ENCODE assay signal across 19 cellular contexts in genomic region chr20:37564016-37564387, GRCh38. TPM values are rescaled to one million over a fixed set of nuclear protein-coding genes. Genes with fewer than 3 reads are reported as not detected.
DNase-seq lines count a peak whose midpoint lies in the region; ATAC-seq, FAIRE-seq and TF ChIP-seq lines count a peak whose summit lies in the region.
"Had no signal": no experiment of that assay in that cellular context is flagged by ENCODE, and none has a peak within 500 bp of the region (broad histone marks: within the 10 kb centered on the region; RNA-seq: fewer than 3 reads in every experiment).

No MANE protein-coding gene starts in this region.

- H2BK15ac ChIP-seq in mesendoderm (replicated peaks; ENCODE audit: low read depth): no peak overlapping the region

- no peaks in the 10 kb centered on the region for H4K20me1 ChIP-seq in HepG2 (ENCODE audit: insufficient read depth, low read length)

- no peak overlapping the region for H2BK120ac ChIP-seq in mesendoderm (ENCODE audit: low read depth, low read length)

- TF ChIP-seq EP300 in HepG2 (IDR thresholded peaks at IDR 0.05; ENCODE audit: low read depth in 2 of 2, low read length in 2 of 2) (no peak), HepG2 (CRISPR knock-in tag; IDR thresholded peaks at IDR 0.05; ENCODE audit: borderline replicate concordance) (no peak)

- ATAC-seq in HepG2 (peak; percentile 49), right lobe of liver (no peak), RWPE2 (ENCODE audit: low read depth) (peak; percentile 2; the same call in 1 of the 3 replicates), HG02678 (IDR thresholded peaks at IDR 0.05; ENCODE audit: unreplicated experiment) (no peak)
- ATAC-seq in naive thymus-derived CD4-positive, alpha-beta T cell: no peak

- TF ChIP-seq POLR2A in HepG2 (IDR thresholded peaks at IDR 0.05; ENCODE audit: insufficient read depth in 1 of 2, low read depth in 2 of 2, low read length in 2 of 2) (no peak), right lobe of liver (IDR thresholded peaks at IDR 0.05) (no peak)

- intact Hi-C loops in HepG2 (cut with micrococcal nuclease; ENCODE audit: unreplicated experiment): loop anchor here (10.0 kb wide), 1 partner anchor 331 kb away; no protein-coding TSS in a partner anchor
- intact Hi-C loops in right lobe of liver (cut with DNase I): no loop called here
- intact Hi-C loops in naive thymus-derived CD4-positive, alpha-beta T cell (cut with micrococcal nuclease): loop anchor here in 1 of 2 donors (1.0 kb wide), 1 partner anchor 658 kb away; no protein-coding TSS in a partner anchor

- peaks cover 38 to 43% (median 41%) of the 10 kb centered on the region in 5 donors for H3K27me3 Mint-ChIP-seq in naive thymus-derived CD4-positive, alpha-beta T cell

- H3K9me3 Mint-ChIP-seq in naive thymus-derived CD4-positive, alpha-beta T cell: peaks cover 0 to 2% (median 0%) of the 10 kb centered on the region in 11 donors
- H3K9me3 Mint-ChIP-seq: activated naive CD4-positive, alpha-beta T cell treated with anti-CD3 and anti-CD28 coated beads, Interleukin-2, amount 50 U/mL, for 24 hours; activated T-cell treated with anti-CD3 and anti-CD28 coated beads, Interleukin-2, amount 50 U/mL, for 4 hours; CD4-positive, alpha-beta T cell; mesothelial cell of epicardium had no signal

- no peak overlapping the region for H3K27ac ChIP-seq in HepG2 (ENCODE audit: extremely low read length, insufficient read depth, low read length)
- no peak overlapping the region for H3K27ac ChIP-seq in right lobe of liver
- H3K27ac ChIP-seq in RWPE2 (ENCODE audit: poor library complexity, severe bottlenecking): no peak overlapping the region
- no peak overlapping the region for H3K27ac ChIP-seq in mesendoderm (ENCODE audit: low read depth, low read length)
- no peak overlapping the region for H3K27ac ChIP-seq in naive thymus-derived CD4-positive, alpha-beta T cell (ENCODE audit: low read depth, low read length)
- H3K27ac ChIP-seq: esophagus squamous epithelium, neutrophil, uterus had no signal

- H3K18ac ChIP-seq in mesendoderm (ENCODE audit: low read length): no peak overlapping the region

- no peaks in the 10 kb centered on the region for H3K79me1 ChIP-seq in mesendoderm (ENCODE audit: low read length)

- no TSS peak for BruUV-seq in HepG2 (replicated peaks; lab: Mats Ljungman, UMichigan)

- no peak for DNase-seq in HepG2 (ENCODE audit: low spot score)
- DNase-seq in right lobe of liver: no peak
- no peak for DNase-seq in RWPE2 (ENCODE audit: low spot score)
- no peak for DNase-seq in mesendoderm
- DNase-seq in naive thymus-derived CD4-positive, alpha-beta T cell: no peak
- DNase-seq in activated CD4-positive, alpha-beta T cell treated with anti-CD3 and anti-CD28 coated beads, Interleukin-2, amount 50 U/mL, for 48 hours: no peak
- DNase-seq in SHP77 (lab: John Stamatoyannopoulos, UW): no peak
- DNase-seq: effector CD8-positive, alpha-beta T cell; esophagus squamous epithelium; GF-D8 had no signal

- no peak for TF ChIP-seq RAD21 in HepG2 (CRISPR knock-in tag; IDR thresholded peaks at IDR 0.05)

- H3K79me2 ChIP-seq in HepG2 (ENCODE audit: insufficient read depth, low read length) (no peaks in the 10 kb centered on the region), mesendoderm (ENCODE audit: control insufficient read depth, insufficient read depth, low read length) (no peaks in the 10 kb centered on the region)

- H3K56ac ChIP-seq in mesendoderm (ENCODE audit: low read length): peak overlapping the region; percentile 60

- peaks cover 33% of the 10 kb centered on the region for H3K4me1 ChIP-seq in HepG2 (ENCODE audit: insufficient read depth, low read length)
- no peaks in the 10 kb centered on the region for H3K4me1 ChIP-seq in right lobe of liver
- H3K4me1 ChIP-seq in RWPE2 (ENCODE audit: insufficient read depth, poor library complexity, severe bottlenecking): no peaks in the 10 kb centered on the region
- peaks cover 10% of the 10 kb centered on the region for H3K4me1 ChIP-seq in mesendoderm (ENCODE audit: control insufficient read depth, low read depth, low read length)
- no peaks in the 10 kb centered on the region for H3K4me1 ChIP-seq in naive thymus-derived CD4-positive, alpha-beta T cell (ENCODE audit: control insufficient read depth in 2 of 2, insufficient read depth in 2 of 2, low read length in 2 of 2)
- H3K4me1 ChIP-seq: uterus had no signal

- H3K9ac ChIP-seq in HepG2 (ENCODE audit: insufficient read depth, low read depth, low read length) (no peak overlapping the region), mesendoderm (ENCODE audit: low read length) (no peak overlapping the region)
- H3K9ac ChIP-seq: SK-N-SH had no signal

- H3K36me3 ChIP-seq in HepG2 (replicated peaks in 1 of 2; ENCODE audit: control insufficient read depth in 1 of 2, insufficient read depth in 2 of 2, low read length in 2 of 2): no peaks in the 10 kb centered on the region
- no peaks in the 10 kb centered on the region for H3K36me3 ChIP-seq in right lobe of liver
- H3K36me3 ChIP-seq in RWPE2 (ENCODE audit: low read depth): no peaks in the 10 kb centered on the region
- no peaks in the 10 kb centered on the region for H3K36me3 ChIP-seq in mesendoderm (ENCODE audit: control insufficient read depth, insufficient read depth, low read length)
- H3K36me3 ChIP-seq in naive thymus-derived CD4-positive, alpha-beta T cell (ENCODE audit: control insufficient read depth in 2 of 3, insufficient read depth in 3 of 3, low read length in 3 of 3): no peaks in the 10 kb centered on the region
- H3K36me3 ChIP-seq: esophagus squamous epithelium, neutrophil, uterus had no signal

- H3K9me3 ChIP-seq in HepG2 (ENCODE audit: low read length) (no peaks in the 10 kb centered on the region), right lobe of liver (no peaks in the 10 kb centered on the region), RWPE2 (ENCODE audit: severe bottlenecking) (no peaks in the 10 kb centered on the region)
- no peaks in the 10 kb centered on the region for H3K9me3 ChIP-seq in naive thymus-derived CD4-positive, alpha-beta T cell (ENCODE audit: control insufficient read depth in 2 of 3, low read length in 3 of 3)
- H3K9me3 ChIP-seq: esophagus squamous epithelium, neutrophil, SK-N-SH, uterus had no signal

- CTCF ChIA-PET in HepG2 (lab: Yijun Ruan, JAX; ENCODE audit: low intra/inter-chr PET ratio, low total read pairs): interaction anchor here (0.9 to 2.4 kb wide), 3 partner anchors 194 to 429 kb away, joined by 3 to 13 read pairs (median 4); partner anchors contain the start of gene VSTM2L
- CTCF ChIA-PET in naive thymus-derived CD4-positive, alpha-beta T cell (lab: Charles Lee): interaction anchor here (1.5 kb wide), 1 partner anchor 10 kb away, joined by 4 read pairs; no protein-coding TSS in a partner anchor

- no peak overlapping the region for H3K4me3 Mint-ChIP-seq in naive thymus-derived CD4-positive, alpha-beta T cell
- H3K4me3 Mint-ChIP-seq: activated naive CD4-positive, alpha-beta T cell treated with anti-CD3 and anti-CD28 coated beads, Interleukin-2, amount 50 U/mL, for 24 hours; activated T-cell treated with anti-CD3 and anti-CD28 coated beads, Interleukin-2, amount 50 U/mL, for 4 hours; CD4-positive, alpha-beta T cell; mesothelial cell of epicardium had no signal

- H3K23ac ChIP-seq in mesendoderm (ENCODE audit: low read length): no peak overlapping the region

- no peak overlapping the region for H3K27ac Mint-ChIP-seq in naive thymus-derived CD4-positive, alpha-beta T cell
- H3K27ac Mint-ChIP-seq: activated naive CD4-positive, alpha-beta T cell treated with anti-CD3 and anti-CD28 coated beads, Interleukin-2, amount 50 U/mL, for 24 hours; CD4-positive, alpha-beta T cell; mesothelial cell of epicardium had no signal

- H3K4me2 ChIP-seq in HepG2 (ENCODE audit: low read depth, low read length) (peak overlapping the region; percentile 70), mesendoderm (ENCODE audit: low read length) (no peak overlapping the region)
- H3K4me2 ChIP-seq: SK-N-SH had no signal

- no peak overlapping the region for H2AFZ ChIP-seq in HepG2 (ENCODE audit: low read length)

- WGBS in HepG2 (ENCODE audit: low lambda C conversion rate): 8% methylated on average over 19 of the region's 19 CpGs
- 48% methylated on average over 5 of the region's 19 CpGs for WGBS in right lobe of liver (ENCODE audit: insufficient coverage, low coverage, low lambda C conversion rate, missing lambda C conversion rate)
- WGBS in mesendoderm (ENCODE audit: extremely low coverage, insufficient coverage, low lambda C conversion rate): no CpG with 5 or more reads among the region's 19 CpGs

- H3K36me3 Mint-ChIP-seq in naive thymus-derived CD4-positive, alpha-beta T cell: no peaks in the 10 kb centered on the region
- H3K36me3 Mint-ChIP-seq: activated naive CD4-positive, alpha-beta T cell treated with anti-CD3 and anti-CD28 coated beads, Interleukin-2, amount 50 U/mL, for 24 hours; mesothelial cell of epicardium had no signal

- POLR2A ChIA-PET in HepG2 (lab: Yijun Ruan, JAX): no interaction called here
- POLR2A ChIA-PET in naive thymus-derived CD4-positive, alpha-beta T cell (lab: Charles Lee): no interaction called here

- H2BK5ac ChIP-seq in mesendoderm (ENCODE audit: low read length): no peak overlapping the region

- H3K4me3 ChIP-seq in HepG2 (replicated peaks in 1 of 3; ENCODE audit: insufficient read depth in 1 of 3, low read depth in 2 of 3, low read length in 3 of 3) (peak overlapping the region in 2 of 3 experiments; percentile 12 to 50; a peak in 2 of 6 replicates), right lobe of liver (no peak overlapping the region), RWPE2 (ENCODE audit: severe bottlenecking) (no peak overlapping the region), mesendoderm (ENCODE audit: low read length) (no peak overlapping the region)
- H3K4me3 ChIP-seq in naive thymus-derived CD4-positive, alpha-beta T cell (ENCODE audit: low read length): no peak overlapping the region
- H3K4me3 ChIP-seq: uterus had no signal

- H2AK5ac ChIP-seq in mesendoderm (ENCODE audit: low read length): no peak overlapping the region

- H3K27me3 ChIP-seq in HepG2 (ENCODE audit: control insufficient read depth in 1 of 2, insufficient read depth in 2 of 2, low read length in 2 of 2) (peaks cover 6 to 61% of the 10 kb centered on the region in 2 experiments; a peak in 4 of 5 replicates), right lobe of liver (no peaks in the 10 kb centered on the region), RWPE2 (ENCODE audit: insufficient read depth, poor library complexity, severe bottlenecking) (peaks cover 23% of the 10 kb centered on the region), mesendoderm (ENCODE audit: insufficient read depth, low read length, poor library complexity) (no peaks in the 10 kb centered on the region)
- H3K27me3 ChIP-seq in naive thymus-derived CD4-positive, alpha-beta T cell (ENCODE audit: control insufficient read depth in 2 of 2, insufficient read depth in 2 of 2, low read length in 2 of 2): no peaks in the 10 kb centered on the region

- no peak for FAIRE-seq in HepG2 (lab: Jason Lieb, UNC)

- H4K8ac ChIP-seq in mesendoderm (ENCODE audit: low read depth, low read length): no peak overlapping the region

- H3K4ac ChIP-seq in mesendoderm (ENCODE audit: low read depth, low read length): no peak overlapping the region

- H4K5ac ChIP-seq in mesendoderm (ENCODE audit: low read length): no peak overlapping the region

- peaks cover 0 to 9% (median 3%) of the 10 kb centered on the region in 7 donors for H3K4me1 Mint-ChIP-seq in naive thymus-derived CD4-positive, alpha-beta T cell

- TF ChIP-seq CTCF in HepG2 (CRISPR knock-in tag; IDR thresholded peaks at IDR 0.05) (no peak), right lobe of liver (IDR thresholded peaks at IDR 0.05) (no peak), RWPE2 (IDR thresholded peaks at IDR 0.05; ENCODE audit: poor library complexity, severe bottlenecking) (no peak)

- in situ Hi-C loops in HepG2 (cut with HindIII; ENCODE audit: extremely low pct_ligation_motif_present, low pct_unique_long_range_greater_than_20kb): loop anchor here (25.0 kb wide), 1 partner anchor 648 kb away; no protein-coding TSS in a partner anchor

RNA-seq across cellular contexts. Expression of gene BLCAP, which starts 36.3 kb away (rescaled TPM):
- total RNA-seq in HepG2 (2016; rRNA removed; fragmentation: Illumina TruSeq; extraction: Trizol): 34.9 and 52.4 TPM in 2 replicates
- 17.2 and 22.5 TPM in 2 replicates for total RNA-seq in HepG2 (2016; cell fraction: cytosol; rRNA removed; fragmentation: Illumina TruSeq; extraction: Trizol; ENCODE audit: low read depth)
- 38.0 and 49.3 TPM in 2 replicates for total RNA-seq in HepG2 (2016; cell fraction: insoluble cytoplasmic fraction; rRNA removed; fragmentation: Illumina TruSeq; extraction: Trizol)
- 51.0 and 56.2 TPM in 2 replicates for total RNA-seq in HepG2 (2016; cell fraction: membrane; rRNA removed; fragmentation: Illumina TruSeq; extraction: Trizol)
- total RNA-seq in HepG2 (2016; cell fraction: nucleus; rRNA removed; fragmentation: Illumina TruSeq; extraction: Trizol): 51.2 and 62.7 TPM in 2 replicates
- 86.8 and 87.3 TPM in 2 replicates for polyA plus RNA-seq in HepG2 (2011; rRNA removed)
- 70.1 and 103 TPM in 2 replicates for polyA plus RNA-seq in HepG2 (2011; cell fraction: cytosol; rRNA removed)
- polyA plus RNA-seq in HepG2 (2011; cell fraction: nucleus; rRNA removed): 88.0 and 105 TPM in 2 replicates
- 48.1 and 53.7 TPM in 2 replicates for polyA plus RNA-seq in HepG2 (2012)
- 20.3 and 24.7 TPM in 2 replicates for polyA plus RNA-seq in HepG2 (2016; cell fraction: cytosol; fragmentation: Illumina TruSeq; extraction: Trizol; ENCODE audit: low read depth)
- 48.7 and 55.1 TPM in 2 replicates for polyA plus RNA-seq in HepG2 (2016; cell fraction: insoluble cytoplasmic fraction; fragmentation: Illumina TruSeq; extraction: Trizol; ENCODE audit: low read depth)
- polyA plus RNA-seq in HepG2 (2016; cell fraction: membrane; fragmentation: Illumina TruSeq; extraction: Trizol; ENCODE audit: low read depth): 52.2 and 55.0 TPM in 2 replicates
- 97.6 and 101 TPM in 2 replicates for polyA plus RNA-seq in HepG2 (2016; cell fraction: nucleus; fragmentation: Illumina TruSeq; extraction: Trizol; ENCODE audit: insufficient read depth, low read depth)
- polyA minus RNA-seq in HepG2 (2011; rRNA and poly(A)+ RNA removed; ENCODE audit: low replicate concordance): 129 and 137 TPM in 2 replicates
- 28.5 and 36.9 TPM in 2 replicates for polyA minus RNA-seq in HepG2 (2011; cell fraction: cytosol; rRNA and poly(A)+ RNA removed)
- polyA minus RNA-seq in HepG2 (2011; cell fraction: nucleus; rRNA and poly(A)+ RNA removed): 87.7 and 95.1 TPM in 2 replicates
- total RNA-seq in right lobe of liver: 10 to 100 TPM; 32.7 to 75.5 (median 47.8) TPM
- 40.6 TPM for polyA plus RNA-seq in mesendoderm (2013, experiment 1 of 2)
- polyA plus RNA-seq in mesendoderm (2013, experiment 2 of 2): 39.4 TPM
- 10 to 100 TPM; 42.1 to 94.7 (median 73.4) TPM for total RNA-seq in naive thymus-derived CD4-positive, alpha-beta T cell
- polyA plus RNA-seq in naive thymus-derived CD4-positive, alpha-beta T cell: 10 to 100 TPM; 88.0 to 93.4 TPM

RNA-seq across cellular contexts. Expression of gene NNAT, which starts 43.0 kb away (rescaled TPM):
- total RNA-seq in HepG2 (2016; rRNA removed; fragmentation: Illumina TruSeq; extraction: Trizol) (not detected in 2 replicates), right lobe of liver (not detected)
- not detected in 2 replicates for total RNA-seq in HepG2 (2016; cell fraction: cytosol; rRNA removed; fragmentation: Illumina TruSeq; extraction: Trizol; ENCODE audit: low read depth)
- total RNA-seq in HepG2 (2016; cell fraction: insoluble cytoplasmic fraction; rRNA removed; fragmentation: Illumina TruSeq; extraction: Trizol): not detected in 2 replicates
- total RNA-seq in HepG2 (2016; cell fraction: membrane; rRNA removed; fragmentation: Illumina TruSeq; extraction: Trizol): not detected in 2 replicates
- total RNA-seq in HepG2 (2016; cell fraction: nucleus; rRNA removed; fragmentation: Illumina TruSeq; extraction: Trizol): not detected in 2 replicates
- not detected in 2 replicates for polyA plus RNA-seq in HepG2 (2011; rRNA removed)
- polyA plus RNA-seq in HepG2 (2011; cell fraction: cytosol; rRNA removed): not detected in 2 replicates
- not detected in 2 replicates for polyA plus RNA-seq in HepG2 (2011; cell fraction: nucleus; rRNA removed)
- 1.4 and 1.6 TPM in 2 replicates for polyA plus RNA-seq in HepG2 (2012)
- not detected in 2 replicates for polyA plus RNA-seq in HepG2 (2016; cell fraction: cytosol; fragmentation: Illumina TruSeq; extraction: Trizol; ENCODE audit: low read depth)
- polyA plus RNA-seq in HepG2 (2016; cell fraction: insoluble cytoplasmic fraction; fragmentation: Illumina TruSeq; extraction: Trizol; ENCODE audit: low read depth): not detected in 2 replicates
- polyA plus RNA-seq in HepG2 (2016; cell fraction: membrane; fragmentation: Illumina TruSeq; extraction: Trizol; ENCODE audit: low read depth): not detected in 2 replicates
- polyA plus RNA-seq in HepG2 (2016; cell fraction: nucleus; fragmentation: Illumina TruSeq; extraction: Trizol; ENCODE audit: insufficient read depth, low read depth): not detected in 2 replicates
- not detected in 2 replicates for polyA minus RNA-seq in HepG2 (2011; rRNA and poly(A)+ RNA removed; ENCODE audit: low replicate concordance)
- not detected in 2 replicates for polyA minus RNA-seq in HepG2 (2011; cell fraction: cytosol; rRNA and poly(A)+ RNA removed)
- polyA minus RNA-seq in HepG2 (2011; cell fraction: nucleus; rRNA and poly(A)+ RNA removed): not detected in 2 replicates
- 32.8 TPM for polyA plus RNA-seq in mesendoderm (2013, experiment 1 of 2)
- polyA plus RNA-seq in mesendoderm (2013, experiment 2 of 2): 33.5 TPM
- not detected for total RNA-seq in naive thymus-derived CD4-positive, alpha-beta T cell
- polyA plus RNA-seq in naive thymus-derived CD4-positive, alpha-beta T cell: not detected
- total RNA-seq: CD4-positive, alpha-beta T cell; T-helper 2 cell treated with Interferon-gamma antibody and Interleukin-4, amounts not matched to agents 100 ng/mL and 5 ng/mL, for 36 hours had no signal

Comparison
In these comparisons a context has a peak if more than half of its experiments do, and no peak if none do; other contexts are left out.
1. ATAC-seq: peak in HepG2 (single experiment) and RWPE2 (single experiment); none in right lobe of liver (0 of 4), naive thymus-derived CD4-positive, alpha-beta T cell (single experiment) and HG02678 (single experiment).
2. H3K4me3 ChIP-seq: peak in HepG2 (2 of 3); none in right lobe of liver (0 of 3), RWPE2 (single experiment), mesendoderm (single experiment) and naive thymus-derived CD4-positive, alpha-beta T cell (single experiment).